10 cellular contexts compared by ENCODE assay signal in the genomic region with DNA sequence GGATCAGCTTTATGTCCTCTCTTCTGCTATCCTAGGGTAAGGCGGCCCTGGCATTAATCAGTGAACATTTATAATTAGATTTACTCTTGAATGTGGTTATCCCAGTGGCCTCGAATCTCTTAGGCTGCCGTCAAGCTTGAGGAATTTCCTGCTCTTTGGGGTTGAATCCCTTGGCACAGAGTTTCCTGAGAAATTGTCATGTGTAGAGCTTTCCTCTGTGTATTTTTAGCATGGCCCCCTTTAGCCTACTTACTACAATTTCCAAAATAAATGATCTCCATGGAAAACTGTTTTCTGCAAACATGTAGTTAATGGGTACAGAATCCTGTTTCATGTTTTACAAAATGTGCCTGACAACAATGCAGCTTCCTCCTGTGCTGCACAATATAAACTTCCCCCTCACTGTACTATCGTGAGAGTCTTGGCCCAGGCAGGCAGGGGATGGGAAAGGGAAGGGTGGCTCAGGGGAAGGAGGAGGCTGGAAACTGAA. TPM values are rescaled to one million over a fixed set of nuclear protein-coding genes. Genes with fewer than 3 reads are reported as not detected.
DNase-seq lines count a peak whose midpoint lies in the region; ATAC-seq and TF ChIP-seq lines count a peak whose summit lies in the region.
"Had no signal": no experiment of that assay in that cellular context is flagged by ENCODE, and none has a peak within 500 bp of the region (broad histone marks: within the 10 kb centered on the region; RNA-seq: fewer than 3 reads in every experiment).

No MANE protein-coding gene starts in this region.

- H3K27me3 ChIP-seq in esophagus squamous epithelium: no peaks in the 10 kb centered on the region
- H3K27me3 ChIP-seq in lower lobe of right lung (ENCODE audit: low read depth): no peaks in the 10 kb centered on the region
- H3K27me3 ChIP-seq in upper lobe of right lung: no peaks in the 10 kb centered on the region
- no peaks in the 10 kb centered on the region for H3K27me3 ChIP-seq in vagina
- H3K27me3 ChIP-seq: sigmoid colon had no signal

- TF ChIP-seq CTCF in esophagus squamous epithelium (IDR thresholded peaks at IDR 0.05) (no peak), lower lobe of right lung (IDR thresholded peaks at IDR 0.05) (no peak), upper lobe of right lung (IDR thresholded peaks at IDR 0.05) (no peak), vagina (IDR thresholded peaks at IDR 0.05) (no peak)

- TF ChIP-seq POLR2A in esophagus squamous epithelium (IDR thresholded peaks at IDR 0.05) (no peak), vagina (IDR thresholded peaks at IDR 0.05) (no peak)

- H3K27ac ChIP-seq in esophagus squamous epithelium: peak overlapping the region; percentile 16 to 76 (median 58)
- H3K27ac ChIP-seq in lower lobe of right lung: peak overlapping the region; percentile 48
- H3K27ac ChIP-seq in upper lobe of right lung: peak overlapping the region; percentile 45
- H3K27ac ChIP-seq in vagina: no peak overlapping the region

- H3K4me1 ChIP-seq in esophagus squamous epithelium (peaks cover 0 to 10% (median 0%) of the 10 kb centered on the region in 3 donors), lower lobe of right lung (peaks cover 14% of the 10 kb centered on the region), upper lobe of right lung (peaks cover 12% of the 10 kb centered on the region), vagina (no peaks in the 10 kb centered on the region)
- H3K4me1 ChIP-seq: sigmoid colon had no signal

- WGBS in esophagus squamous epithelium, 2 donors: 72 to 81% methylated on average over 3 to 4 of the region's 4 CpGs

- DNase-seq in SW480 (ENCODE audit: low spot score) (peak; percentile 21), esophagus squamous epithelium (lab: John Stamatoyannopoulos, UW) (no peak), lower lobe of right lung (no peak), upper lobe of right lung (no peak), vagina (ENCODE audit: extremely low spot score in 2 of 2) (no peak)
- no peak for DNase-seq in activated naive CD4-positive, alpha-beta T cell treated with anti-CD3 and anti-CD28 coated beads, Interleukin-2, amount 50 U/mL, for 16 hours
- DNase-seq: activated naive CD4-positive, alpha-beta T cell treated with anti-CD3 and anti-CD28 coated beads, Interleukin-2, amount 10 ng/mL, durations not matched to agents 7 days and 5 days; naive thymus-derived CD4-positive, alpha-beta T cell; sigmoid colon had no signal

- H3K4me3 ChIP-seq in esophagus squamous epithelium: no peak overlapping the region
- H3K4me3 ChIP-seq in lower lobe of right lung: no peak overlapping the region
- H3K4me3 ChIP-seq in upper lobe of right lung: no peak overlapping the region
- no peak overlapping the region for H3K4me3 ChIP-seq in vagina
- H3K4me3 ChIP-seq: sigmoid colon had no signal

- H3K36me3 ChIP-seq in esophagus squamous epithelium: peaks cover 0 to 3% (median 0%) of the 10 kb centered on the region in 3 donors
- no peaks in the 10 kb centered on the region for H3K36me3 ChIP-seq in lower lobe of right lung
- H3K36me3 ChIP-seq in upper lobe of right lung: no peaks in the 10 kb centered on the region
- no peaks in the 10 kb centered on the region for H3K36me3 ChIP-seq in vagina
- H3K36me3 ChIP-seq: sigmoid colon had no signal

- H3K9me3 ChIP-seq in esophagus squamous epithelium: no peaks in the 10 kb centered on the region
- H3K9me3 ChIP-seq in lower lobe of right lung: no peaks in the 10 kb centered on the region
- H3K9me3 ChIP-seq in upper lobe of right lung: no peaks in the 10 kb centered on the region
- no peaks in the 10 kb centered on the region for H3K9me3 ChIP-seq in vagina
- H3K9me3 ChIP-seq: sigmoid colon had no signal

- ATAC-seq in lower lobe of right lung: peak in 1 of 2 donors; percentile 43
- peak; percentile 50 for ATAC-seq in upper lobe of right lung
- ATAC-seq in HG02798 (IDR thresholded peaks at IDR 0.05; ENCODE audit: poor library complexity, unreplicated experiment): no peak
- ATAC-seq: naive thymus-derived CD4-positive, alpha-beta T cell had no signal

- intact Hi-C loops in esophagus squamous epithelium (cut with DNase I) (no loop called here), lower lobe of right lung (cut with DNase I) (no loop called here), upper lobe of right lung (cut with DNase I) (no loop called here), vagina (cut with DNase I) (no loop called here)

RNA-seq across cellular contexts. Expression of a gene that starts 18.1 kb away (rescaled TPM):
- total RNA-seq in esophagus squamous epithelium (10 to 100 TPM in 2 of 4 donors, 1 to 10 TPM in 2; 4.2 to 21.5 (median 11.4) TPM), lower lobe of right lung (1.2 TPM), upper lobe of right lung (1.6 TPM), vagina (6.4 TPM)

RNA-seq across cellular contexts. Expression of a gene that starts 28.5 kb away (rescaled TPM):
- total RNA-seq in esophagus squamous epithelium (1 to 10 TPM; 1.8 to 4.1 (median 2.5) TPM), lower lobe of right lung (1.9 TPM), upper lobe of right lung (1.3 TPM), vagina (1.5 TPM)

RNA-seq across cellular contexts. Expression of a gene that starts 48.3 kb away (rescaled TPM):
- total RNA-seq in esophagus squamous epithelium (10 to 100 TPM; 55.3 to 90.0 (median 68.6) TPM), lower lobe of right lung (95.3 TPM), upper lobe of right lung (91.2 TPM), vagina (129 TPM)
